Comparison of ENCODE assay signal across 22 cellular contexts in the genomic region with DNA sequence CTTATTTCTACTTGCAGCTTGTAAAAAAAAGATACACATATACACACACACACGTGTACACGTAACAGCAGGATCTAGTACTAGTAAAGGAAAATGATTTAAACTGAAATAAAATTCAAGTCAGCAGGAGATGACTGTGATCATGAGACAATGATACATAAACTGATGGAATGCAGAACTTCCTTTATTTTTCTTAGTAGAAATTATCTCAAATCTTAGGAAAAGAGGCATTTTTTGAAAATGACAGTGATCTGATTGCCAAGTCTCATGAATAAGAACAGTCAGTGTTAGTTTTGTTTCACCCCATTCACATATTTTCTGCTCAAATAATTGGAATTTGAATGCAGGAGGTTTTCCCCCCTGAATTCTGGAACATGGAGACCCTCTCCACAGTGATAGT. TPM values are rescaled to one million over a fixed set of nuclear protein-coding genes. Genes with fewer than 3 reads are reported as not detected.
DNase-seq lines count a peak whose midpoint lies in the region; ATAC-seq, FAIRE-seq and TF ChIP-seq lines count a peak whose summit lies in the region.
"Had no signal": no experiment of that assay in that cellular context is flagged by ENCODE, and none has a peak within 500 bp of the region (broad histone marks: within the 10 kb centered on the region; RNA-seq: fewer than 3 reads in every experiment).

No MANE protein-coding gene starts in this region.

- peaks cover 57% of the 10 kb centered on the region for H3F3A ChIP-seq in GM23248 (ENCODE audit: insufficient read depth)

- H3K27ac ChIP-seq in GM23248 (peak overlapping the region; percentile 81), astrocyte (ENCODE audit: low read depth, low read length) (peak overlapping the region; percentile 31)
- H3K27ac ChIP-seq: BLaER1, SK-N-MC, testis had no signal

- peak overlapping the region; percentile 63 for H3K27ac Mint-ChIP-seq in astrocyte (ENCODE audit: unreplicated experiment)
- H3K27ac Mint-ChIP-seq: activated CD4-positive, alpha-beta T cell treated with anti-CD3 and anti-CD28 coated beads, Interleukin-2, amount 10 ng/mL, durations not matched to agents 24 days and 14 days had no signal

- H3K4me3 ChIP-seq in GM23248 (peak overlapping the region; percentile 20), astrocyte (ENCODE audit: insufficient read depth, low read depth, low read length) (no peak overlapping the region)
- H3K4me3 ChIP-seq: BLaER1, SK-N-MC, testis had no signal

- H3K9ac ChIP-seq in GM23248 (peak overlapping the region; percentile 65), astrocyte (ENCODE audit: low read length) (peak overlapping the region; percentile 60)
- H3K9ac ChIP-seq: BLaER1 had no signal

- 22 to 23% methylated on average over 2 of the region's 2 CpGs for WGBS in GM23248 (ENCODE audit: low coverage in 1 of 2, low lambda C conversion rate in 2 of 2, missing lambda C conversion rate in 2 of 2), 2 experiments

- H2AFZ ChIP-seq in GM23248 (no peak overlapping the region), astrocyte (ENCODE audit: low read depth, low read length) (no peak overlapping the region)

- H3K4me3 Mint-ChIP-seq in astrocyte (ENCODE audit: unreplicated experiment): peak overlapping the region; percentile 41
- H3K4me3 Mint-ChIP-seq: activated CD4-positive, alpha-beta T cell treated with anti-CD3 and anti-CD28 coated beads, Interleukin-2, amount 10 ng/mL, durations not matched to agents 24 days and 14 days; neural crest cell had no signal

- ATAC-seq in HG03457 (IDR thresholded peaks at IDR 0.05; ENCODE audit: unreplicated experiment): no peak

- H3K36me3 Mint-ChIP-seq in astrocyte (ENCODE audit: low read depth, unreplicated experiment): peaks cover 5% of the 10 kb centered on the region

- peaks cover 84% of the 10 kb centered on the region for H3K4me1 Mint-ChIP-seq in astrocyte (ENCODE audit: low read depth, unreplicated experiment)

- no peaks in the 10 kb centered on the region for H3K9me3 Mint-ChIP-seq in astrocyte (ENCODE audit: unreplicated experiment)
- H3K9me3 Mint-ChIP-seq: activated CD4-positive, alpha-beta T cell treated with anti-CD3 and anti-CD28 coated beads, Interleukin-2, amount 10 ng/mL, durations not matched to agents 24 days and 14 days; brain; neural crest cell had no signal

- H3K36me3 ChIP-seq in GM23248 (ENCODE audit: low read depth): no peaks in the 10 kb centered on the region
- H3K36me3 ChIP-seq in astrocyte (ENCODE audit: insufficient read depth, low read length): peaks cover 2% of the 10 kb centered on the region
- H3K36me3 ChIP-seq: BLaER1 had no signal

- H3K4me1 ChIP-seq in GM23248 (ENCODE audit: insufficient read depth) (peaks cover 67% of the 10 kb centered on the region), astrocyte (ENCODE audit: insufficient read depth, low read length) (peaks cover 40% of the 10 kb centered on the region)
- H3K4me1 ChIP-seq: testis had no signal

- H3K27me3 Mint-ChIP-seq in astrocyte (ENCODE audit: low read depth, unreplicated experiment): no peaks in the 10 kb centered on the region
- H3K27me3 Mint-ChIP-seq: brain had no signal

- no peak for TF ChIP-seq CTCF in astrocyte (IDR thresholded peaks at IDR 0.05; ENCODE audit: insufficient read depth, low read depth, low read length)

- H3K9me3 ChIP-seq in GM23248 (ENCODE audit: low read depth) (no peaks in the 10 kb centered on the region), astrocyte (ENCODE audit: insufficient read depth, low read depth, low read length) (no peaks in the 10 kb centered on the region)
- H3K9me3 ChIP-seq: BLaER1, testis had no signal

- in situ Hi-C loops in GM23248 (cut with MboI): no loop called here

- H3K79me2 ChIP-seq in GM23248 (ENCODE audit: insufficient read depth) (peaks cover 100% of the 10 kb centered on the region), astrocyte (ENCODE audit: insufficient read depth, low read length) (peaks cover 100% of the 10 kb centered on the region)

- H4K20me1 ChIP-seq in GM23248 (ENCODE audit: insufficient read depth) (0 out of 2 replicates have a peak, but pooled peaks cover 2% of the 10 kb centered on the region), astrocyte (ENCODE audit: insufficient read depth, low read length) (peaks cover 54% of the 10 kb centered on the region)

- DNase-seq in GM23248 (peak; percentile 65), astrocyte (ENCODE audit: low read depth) (peak; percentile 51), foreskin melanocyte (peak; percentile 78), stromal cell of bone marrow (ENCODE audit: low read depth) (peak; percentile 31), SW480 (ENCODE audit: low spot score) (no peak), pons (ENCODE audit: low spot score) (no peak)
- no peak for DNase-seq in activated CD4-positive, alpha-beta T cell treated with anti-CD3 and anti-CD28 coated beads for 4 hours
- DNase-seq: activated CD4-positive, alpha-beta T cell treated with anti-CD3 and anti-CD28 coated beads, Interleukin-2, amount 10 ng/mL, durations not matched to agents 24 days and 14 days; activated naive CD4-positive, alpha-beta T cell treated with Interleukin-2 at 50 U/mL for 16 hours; effector memory CD4-positive, alpha-beta T cell; mesendoderm; NCI-H2029; NCI-H69; stimulated activated CD4-positive, alpha-beta T cell treated with anti-CD3 and anti-CD28 coated beads, Interleukin-1b, Interleukin-23, amount 100 ng/mL, for 48 hours; testis had no signal

- FAIRE-seq in astrocyte (lab: Jason Lieb, UNC): peak; percentile 17
- FAIRE-seq: frontal cortex, GM18507 had no signal

- H3K27me3 ChIP-seq in GM23248 (replicated peaks; ENCODE audit: insufficient read depth) (no peaks in the 10 kb centered on the region), astrocyte (ENCODE audit: insufficient read depth, low read length) (no peaks in the 10 kb centered on the region)
- H3K27me3 ChIP-seq: BLaER1, testis had no signal

- H3K9me2 ChIP-seq in GM23248 (ENCODE audit: insufficient read depth): no peaks in the 10 kb centered on the region

- H3K4me2 ChIP-seq in GM23248 (ENCODE audit: unreplicated experiment) (peak overlapping the region; percentile 67), astrocyte (ENCODE audit: low read length) (peak overlapping the region; percentile 36)
- H3K4me2 ChIP-seq: BLaER1 had no signal

RNA-seq across cellular contexts. Expression of gene APBB2, which starts 11.2 kb away (rescaled TPM):
- total RNA-seq in GM23248 (2014; rRNA removed; shearing (Covaris generic)): 61.0 and 83.8 TPM in 2 replicates
- polyA plus RNA-seq in GM23248 (2016; fragmentation: Nextera tagmentation; extraction: Ambion mirVana): 22.0 and 24.1 TPM in 2 replicates
- 172 and 173 TPM in 2 replicates for total RNA-seq in astrocyte

RNA-seq across cellular contexts. Expression of gene UCHL1, which starts 53.6 kb away (rescaled TPM):
- total RNA-seq in GM23248 (2014; rRNA removed; shearing (Covaris generic)): 443 and 525 TPM in 2 replicates
- polyA plus RNA-seq in GM23248 (2016; fragmentation: Nextera tagmentation; extraction: Ambion mirVana): 306 and 322 TPM in 2 replicates
- 1,149 and 1,154 TPM in 2 replicates for total RNA-seq in astrocyte

Comparison
In these comparisons a context has a peak if more than half of its experiments do, and no peak if none do; other contexts are left out.
1. DNase-seq: peak in GM23248 (single experiment), astrocyte (single experiment), foreskin melanocyte (single experiment) and stromal cell of bone marrow (single experiment); none in SW480 (single experiment), pons (single experiment) and activated CD4-positive, alpha-beta T cell treated with anti-CD3 and anti-CD28 coated beads for 4 hours (0 of 2).